Comparison of ENCODE assay signal across 27 cellular contexts in the genomic region with DNA sequence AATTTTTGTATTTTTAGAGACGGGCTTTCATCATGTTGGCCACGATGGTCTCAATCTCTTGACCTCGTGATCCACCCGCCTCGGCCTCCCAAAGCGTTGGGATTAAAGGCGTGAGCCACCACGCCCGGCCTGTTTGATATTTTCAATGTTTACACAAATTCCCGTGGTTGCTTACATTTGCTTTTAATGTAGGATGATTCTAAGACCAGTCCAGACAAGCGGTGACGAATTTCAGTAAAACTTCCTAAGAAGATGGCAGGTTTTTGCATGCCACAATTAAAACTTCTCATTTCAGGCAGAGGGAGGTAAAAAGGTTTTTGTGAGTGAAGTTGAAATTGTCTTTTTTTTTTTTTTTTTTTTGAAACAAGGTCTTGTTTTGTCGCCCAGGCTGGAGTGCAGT.
"Had no signal": no experiment of that assay in that cellular context is flagged by ENCODE, and none has a peak within 500 bp of the region (broad histone marks: within the 10 kb centered on the region; RNA-seq: fewer than 3 reads in every experiment).

No MANE protein-coding gene starts in this region.

- H3K4me3 Mint-ChIP-seq: mesothelial cell of epicardium; naive B cell; naive thymus-derived CD8-positive, alpha-beta T cell had no signal

- DNase-seq: dermis blood vessel endothelial cell; dorsolateral prefrontal cortex; effector CD4-positive, alpha-beta T cell; effector memory CD4-positive, alpha-beta T cell; erythroblast; esophagus squamous epithelium; foreskin melanocyte; gastrocnemius medialis; glutamatergic neuron; heart right ventricle; hippocampal formation; left cardiac atrium; left lung; left ventricle myocardium superior; lower lobe of right lung; mesenchymal stem cell; mucosa of descending colon; naive B cell; naive thymus-derived CD8-positive, alpha-beta T cell had no signal

- ATAC-seq: esophagus mucosa; gastrocnemius medialis; heart right ventricle; left cardiac atrium; left lung; left ventricle myocardium superior; lower lobe of right lung; mucosa of descending colon; naive thymus-derived CD8-positive, alpha-beta T cell had no signal

- H3K4me3 ChIP-seq: coronary artery, dorsolateral prefrontal cortex, esophagus squamous epithelium, gastrocnemius medialis, heart right ventricle, left lung, lower lobe of right lung, mucosa of descending colon had no signal

- H3K36me3 ChIP-seq: esophagus squamous epithelium, gastrocnemius medialis, heart right ventricle, left lung, lower lobe of right lung had no signal

- H3K4me1 ChIP-seq: gastrocnemius medialis, lower lobe of right lung had no signal

- H3K27me3 ChIP-seq: dorsolateral prefrontal cortex, esophagus squamous epithelium, gastrocnemius medialis, left lung had no signal

- H3K9me3 Mint-ChIP-seq: mesothelial cell of epicardium; naive B cell; naive thymus-derived CD8-positive, alpha-beta T cell had no signal

- H3K27ac Mint-ChIP-seq: mesothelial cell of epicardium; naive B cell; naive thymus-derived CD8-positive, alpha-beta T cell had no signal

- H3K4me1 Mint-ChIP-seq: mesothelial cell of epicardium; naive B cell; naive thymus-derived CD8-positive, alpha-beta T cell had no signal

- FAIRE-seq: colon, endothelial cell of umbilical vein, islet of Langerhans, keratinocyte had no signal

- H3K27ac ChIP-seq: coronary artery, dorsolateral prefrontal cortex, epithelial cell of prostate, gastrocnemius medialis, heart right ventricle, left lung, lower lobe of right lung had no signal

- H3K36me3 Mint-ChIP-seq: mesothelial cell of epicardium; naive B cell; naive thymus-derived CD8-positive, alpha-beta T cell had no signal
